9 cellular contexts compared by ENCODE assay signal in the genomic region with DNA sequence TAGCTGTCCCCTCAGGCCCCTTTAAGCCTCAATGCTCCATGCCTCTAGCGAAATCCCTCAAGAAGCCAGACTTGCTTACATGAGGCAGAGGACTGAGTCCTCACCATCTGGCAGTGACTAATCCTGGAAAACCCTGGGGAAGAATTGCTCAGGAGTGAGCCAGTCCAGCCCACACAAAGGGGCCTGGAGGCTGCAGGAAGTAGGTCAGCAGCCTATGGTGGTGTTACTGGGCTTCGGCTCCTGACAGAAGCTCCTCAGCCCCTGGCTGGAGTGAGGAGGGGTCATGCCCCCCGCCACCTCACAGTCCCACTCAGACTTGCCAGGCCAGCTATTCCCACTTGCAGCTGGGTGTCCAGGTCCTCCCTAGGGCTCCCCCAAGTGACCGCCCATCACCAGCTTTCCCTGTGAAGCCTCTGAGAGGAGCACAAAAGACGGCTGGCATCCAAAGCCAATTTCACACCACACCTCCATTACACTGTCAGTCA.
DNase-seq lines count a peak whose midpoint lies in the region; ATAC-seq and TF ChIP-seq lines count a peak whose summit lies in the region.
"Had no signal": no experiment of that assay in that cellular context is flagged by ENCODE, and none has a peak within 500 bp of the region (broad histone marks: within the 10 kb centered on the region; RNA-seq: fewer than 3 reads in every experiment).

No MANE protein-coding gene starts in this region.

- TF ChIP-seq CTCF in AG10803 (conservative IDR thresholded peaks at IDR 0.05; ENCODE audit: low read length) (0 out of 2 replicates have a peak, but pooled peaks have one; percentile 6), Peyer's patch (IDR thresholded peaks at IDR 0.05) (no peak)

- H3K27ac ChIP-seq in Peyer's patch: no peak overlapping the region

- H3K9me3 Mint-ChIP-seq in activated CD4-positive, alpha-beta T cell treated with anti-CD3 and anti-CD28 coated beads, Interleukin-2, amount 10 ng/mL, durations not matched to agents 24 days and 14 days: peaks cover 18% of the 10 kb centered on the region

- H3K27ac Mint-ChIP-seq in activated CD4-positive, alpha-beta T cell treated with anti-CD3 and anti-CD28 coated beads, Interleukin-2, amount 10 ng/mL, durations not matched to agents 24 days and 14 days: no peak overlapping the region

- H3K27me3 ChIP-seq in Peyer's patch: no peaks in the 10 kb centered on the region

- no peak for TF ChIP-seq POLR2A in Peyer's patch (IDR thresholded peaks at IDR 0.05)

- peak; percentile 96 for DNase-seq in AG10803 (ENCODE audit: low read depth)
- peak; percentile 95 for DNase-seq in NCI-H524 treated with DMSO at 0.1 percent for 48 hours (lab: John Stamatoyannopoulos, UW)
- peak; percentile 94 for DNase-seq in dedifferentiated amniotic fluid mesenchymal stem cell (ENCODE audit: extremely low spot score)
- DNase-seq in middle frontal gyrus (ENCODE audit: extremely low spot score, low spot score): peak; percentile 51
- no peak for DNase-seq in LoVo (ENCODE audit: low spot score)
- DNase-seq in activated CD4-positive, alpha-beta T cell treated with anti-CD3 and anti-CD28 coated beads, Interleukin-2, amount 10 ng/mL, durations not matched to agents 24 days and 14 days: no peak
- no peak for DNase-seq in Peyer's patch
- DNase-seq: DMS79 treated with DMSO at 0.1 percent for 48 hours had no signal

- H3K4me1 Mint-ChIP-seq in activated CD4-positive, alpha-beta T cell treated with anti-CD3 and anti-CD28 coated beads, Interleukin-2, amount 10 ng/mL, durations not matched to agents 24 days and 14 days: peaks cover 3% of the 10 kb centered on the region

- peaks cover 26% of the 10 kb centered on the region for H3K27me3 Mint-ChIP-seq in activated CD4-positive, alpha-beta T cell treated with anti-CD3 and anti-CD28 coated beads, Interleukin-2, amount 10 ng/mL, durations not matched to agents 24 days and 14 days

- no peaks in the 10 kb centered on the region for H3K4me1 ChIP-seq in Peyer's patch

- no peaks in the 10 kb centered on the region for H3K9me3 ChIP-seq in Peyer's patch

- no peak for ATAC-seq in HG03039 (IDR thresholded peaks at IDR 0.05; ENCODE audit: unreplicated experiment)

- no peak overlapping the region for H3K4me3 Mint-ChIP-seq in activated CD4-positive, alpha-beta T cell treated with anti-CD3 and anti-CD28 coated beads, Interleukin-2, amount 10 ng/mL, durations not matched to agents 24 days and 14 days

- intact Hi-C loops in activated CD4-positive, alpha-beta T cell treated with anti-CD3 and anti-CD28 coated beads, Interleukin-2, amount 10 ng/mL, durations not matched to agents 24 days and 14 days (cut with micrococcal nuclease): no loop called here

- H3K36me3 ChIP-seq in Peyer's patch: no peaks in the 10 kb centered on the region

- H3K36me3 Mint-ChIP-seq in activated CD4-positive, alpha-beta T cell treated with anti-CD3 and anti-CD28 coated beads, Interleukin-2, amount 10 ng/mL, durations not matched to agents 24 days and 14 days (ENCODE audit: low read depth): peaks cover 6% of the 10 kb centered on the region

- H3K4me3 ChIP-seq in AG10803 (ENCODE audit: low read length): no peak overlapping the region
- H3K4me3 ChIP-seq in Peyer's patch: no peak overlapping the region

Comparison
In these comparisons a context has a peak if more than half of its experiments do, and no peak if none do; other contexts are left out.
1. DNase-seq: peak in AG10803 (single experiment), NCI-H524 treated with DMSO at 0.1 percent for 48 hours (single experiment), dedifferentiated amniotic fluid mesenchymal stem cell (single experiment) and middle frontal gyrus (single experiment); none in LoVo (single experiment), activated CD4-positive, alpha-beta T cell treated with anti-CD3 and anti-CD28 coated beads, Interleukin-2, amount 10 ng/mL, durations not matched to agents 24 days and 14 days (single experiment) and Peyer's patch (0 of 3).